ENCODE assay signal across 1 cellular context in genomic region chr2:219512524-219513216, GRCh38.
A peak's percentile ranks its signal among the peaks of the same experiment; 100 is the strongest.
TF ChIP-seq lines count a peak whose summit lies in the region.

No MANE protein-coding gene starts in this region.

TF ChIP-seq in HepG2, 621 proteins besides CTCF, POLR2A, EP300 and RAD21 (continued from another document and continues in another):
- TF ChIP-seq ZBTB7A (CRISPR knock-in tag; IDR thresholded peaks at IDR 0.05) (0 out of 2 replicates have a peak, but pooled peaks have one; percentile 23), RXRA (CRISPR knock-in tag; IDR thresholded peaks at IDR 0.05) (no peak), PATZ1 (CRISPR knock-in tag; IDR thresholded peaks at IDR 0.05) (peak; percentile 39; the same call in 1 of the 2 replicates), IKZF4 (CRISPR knock-in tag; IDR thresholded peaks at IDR 0.05; ENCODE audit: borderline replicate concordance, low read depth, not compliant biosample characterization) (no peak), NAIF1 (CRISPR knock-in tag; IDR thresholded peaks at IDR 0.05; ENCODE audit: borderline replicate concordance) (no peak), HOXA5 (CRISPR knock-in tag; IDR thresholded peaks at IDR 0.05) (no peak), GABPB1 (CRISPR knock-in tag; IDR thresholded peaks at IDR 0.05) (peak; percentile 47; the same call in 1 of the 2 replicates), HDAC1 (CRISPR knock-in tag; IDR thresholded peaks at IDR 0.05) (peak; percentile 32; the same call in 1 of the 2 replicates), ZNF775 (CRISPR knock-in tag; IDR thresholded peaks at IDR 0.05; ENCODE audit: borderline replicate concordance) (no peak), ZNF772 (CRISPR knock-in tag; IDR thresholded peaks at IDR 0.05) (0 out of 2 replicates have a peak, but pooled peaks have one; percentile 36), ZNF552 (CRISPR knock-in tag; IDR thresholded peaks at IDR 0.05; ENCODE audit: borderline replicate concordance) (no peak), ZMYM4 (CRISPR knock-in tag; IDR thresholded peaks at IDR 0.05) (peak; percentile 41; the same call in 1 of the 2 replicates), PBX3 (CRISPR knock-in tag; IDR thresholded peaks at IDR 0.05; ENCODE audit: borderline replicate concordance) (no peak), TEF (CRISPR knock-in tag; IDR thresholded peaks at IDR 0.05) (no peak), ZSCAN30 (CRISPR knock-in tag; IDR thresholded peaks at IDR 0.05) (no peak), SMARCE1 (IDR thresholded peaks at IDR 0.05; ENCODE audit: borderline replicate concordance) (no peak), GMEB1 (CRISPR knock-in tag; IDR thresholded peaks at IDR 0.05; ENCODE audit: borderline replicate concordance) (no peak), ZMYM3 (CRISPR knock-in tag; IDR thresholded peaks at IDR 0.05) (peak; percentile 43; the same call in 1 of the 2 replicates), ZNF784 (CRISPR knock-in tag; IDR thresholded peaks at IDR 0.05; ENCODE audit: borderline replicate concordance) (no peak; the same call in 1 of the 2 replicates), MTF2 (CRISPR knock-in tag; IDR thresholded peaks at IDR 0.05; ENCODE audit: borderline replicate concordance) (no peak), CHCHD3 (CRISPR knock-in tag; IDR thresholded peaks at IDR 0.05) (no peak), SMAD3 (CRISPR knock-in tag; IDR thresholded peaks at IDR 0.05) (no peak), ZNF383 (CRISPR knock-in tag; IDR thresholded peaks at IDR 0.05; ENCODE audit: borderline replicate concordance) (no peak), POLR2G (IDR thresholded peaks at IDR 0.05; ENCODE audit: low read depth, low read length) (no peak), SNAPC2 (CRISPR knock-in tag; IDR thresholded peaks at IDR 0.05) (no peak), HINFP (CRISPR knock-in tag; IDR thresholded peaks at IDR 0.05; ENCODE audit: low read depth) (no peak), ATRX (CRISPR knock-in tag; IDR thresholded peaks at IDR 0.05; ENCODE audit: borderline replicate concordance) (no peak), CBX5 (CRISPR knock-in tag; IDR thresholded peaks at IDR 0.05; ENCODE audit: borderline replicate concordance) (no peak), MLXIP (CRISPR knock-in tag; IDR thresholded peaks at IDR 0.05; ENCODE audit: borderline replicate concordance) (no peak), ZNF670 (CRISPR knock-in tag; IDR thresholded peaks at IDR 0.05; ENCODE audit: borderline replicate concordance) (no peak), TBX3 (IDR thresholded peaks at IDR 0.05; ENCODE audit: borderline replicate concordance) (no peak), MTA1 (CRISPR knock-in tag; IDR thresholded peaks at IDR 0.05; ENCODE audit: borderline replicate concordance) (peak; percentile 82), U2AF1 (optimal IDR thresholded peaks at IDR 0.05; ENCODE audit: low read depth, low read length) (no peak), EEA1 (CRISPR knock-in tag; IDR thresholded peaks at IDR 0.05; ENCODE audit: borderline replicate concordance) (no peak), HMGXB4 (CRISPR knock-in tag; IDR thresholded peaks at IDR 0.05; ENCODE audit: borderline replicate concordance in 1 of 2, low read depth in 1 of 2) (0 out of 4 replicates have a peak, but pooled peaks of 1 of the 2 experiments have one; percentile 24), ZNF616 (CRISPR knock-in tag; IDR thresholded peaks at IDR 0.05; ENCODE audit: low read depth) (no peak), ZNF136 (CRISPR knock-in tag; IDR thresholded peaks at IDR 0.05; ENCODE audit: low read depth) (no peak), PAXIP1 (CRISPR knock-in tag; conservative IDR thresholded peaks at IDR 0.05) (peak; percentile 77), AGO2 (optimal IDR thresholded peaks at IDR 0.05; ENCODE audit: low read depth, low read length) (no peak), ZIK1 (CRISPR knock-in tag; IDR thresholded peaks at IDR 0.05; ENCODE audit: borderline replicate concordance, low read depth) (no peak), HOXD1 (CRISPR knock-in tag; IDR thresholded peaks at IDR 0.05) (no peak), ZFP90 (CRISPR knock-in tag; IDR thresholded peaks at IDR 0.05; ENCODE audit: borderline replicate concordance) (0 out of 2 replicates have a peak, but pooled peaks have one; percentile 18), ZNF460 (CRISPR knock-in tag; IDR thresholded peaks at IDR 0.05; ENCODE audit: borderline replicate concordance) (no peak), ARHGAP35 (CRISPR knock-in tag; IDR thresholded peaks at IDR 0.05; ENCODE audit: borderline replicate concordance) (no peak), ZNF333 (CRISPR knock-in tag; IDR thresholded peaks at IDR 0.05; ENCODE audit: borderline replicate concordance) (no peak), SRF (IDR thresholded peaks at IDR 0.05; ENCODE audit: low read depth, low read length) (no peak), AGO1 (IDR thresholded peaks at IDR 0.05; ENCODE audit: low read depth, low read length, poor library complexity, severe bottlenecking) (peak; percentile 33), ZBTB38 (CRISPR knock-in tag; IDR thresholded peaks at IDR 0.05) (no peak), ZFP62 (CRISPR knock-in tag; IDR thresholded peaks at IDR 0.05) (no peak), ZBTB20 (CRISPR knock-in tag; IDR thresholded peaks at IDR 0.05; ENCODE audit: borderline replicate concordance, low read depth) (no peak)
